Comparison of ENCODE assay signal across 1 cellular context in the genomic region with DNA sequence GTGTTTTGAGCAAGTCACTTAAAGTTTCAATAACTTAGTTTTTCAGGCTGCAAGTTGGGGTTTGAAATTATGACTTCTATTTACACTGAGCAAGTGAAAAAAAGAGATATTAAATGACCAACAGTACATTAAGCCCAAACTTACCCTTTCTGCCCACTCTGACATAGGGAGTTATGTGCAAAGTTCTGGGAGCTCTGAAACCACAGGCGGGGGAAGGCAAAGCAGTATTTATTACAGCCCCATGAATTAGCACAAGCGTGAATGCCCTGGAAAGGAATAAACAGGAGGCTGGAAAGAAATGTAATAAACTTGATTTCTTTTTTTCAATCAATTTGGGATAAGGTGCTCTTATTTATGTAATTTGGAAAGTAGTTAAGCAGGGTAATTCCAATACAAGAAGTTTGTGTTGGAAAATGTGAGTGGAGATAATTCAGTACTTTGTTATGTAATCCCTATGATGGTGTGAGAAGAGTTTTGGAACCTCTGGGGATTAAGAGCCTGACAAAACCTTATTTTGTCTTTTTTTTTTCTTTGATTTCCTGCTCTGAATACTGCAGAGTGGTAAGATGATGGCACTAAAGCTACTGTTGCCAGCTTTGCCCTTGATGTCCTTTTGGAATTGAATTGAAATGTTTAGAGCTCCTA.
TF ChIP-seq lines count a peak whose summit lies in the region.

No MANE protein-coding gene starts in this region.

TF ChIP-seq in WTC11, 78 proteins besides CTCF, POLR2A, EP300 and RAD21 (continued from another document):
- no peak for TF ChIP-seq ARID4B (CRISPR knock-in tag; IDR thresholded peaks at IDR 0.05; ENCODE audit: borderline replicate concordance)
- TF ChIP-seq, protein P1, sequence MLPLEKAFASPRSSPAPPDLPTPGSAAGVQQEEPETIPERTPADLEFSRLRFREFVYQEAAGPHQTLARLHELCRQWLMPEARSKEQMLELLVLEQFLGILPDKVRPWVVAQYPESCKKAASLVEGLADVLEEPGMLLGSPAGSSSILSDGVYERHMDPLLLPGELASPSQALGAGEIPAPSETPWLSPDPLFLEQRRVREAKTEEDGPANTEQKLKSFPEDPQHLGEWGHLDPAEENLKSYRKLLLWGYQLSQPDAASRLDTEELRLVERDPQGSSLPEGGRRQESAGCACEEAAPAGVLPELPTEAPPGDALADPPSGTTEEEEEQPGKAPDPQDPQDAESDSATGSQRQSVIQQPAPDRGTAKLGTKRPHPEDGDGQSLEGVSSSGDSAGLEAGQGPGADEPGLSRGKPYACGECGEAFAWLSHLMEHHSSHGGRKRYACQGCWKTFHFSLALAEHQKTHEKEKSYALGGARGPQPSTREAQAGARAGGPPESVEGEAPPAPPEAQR (CRISPR knock-in tag; IDR thresholded peaks at IDR 0.05): no peak
- TF ChIP-seq, protein P2, sequence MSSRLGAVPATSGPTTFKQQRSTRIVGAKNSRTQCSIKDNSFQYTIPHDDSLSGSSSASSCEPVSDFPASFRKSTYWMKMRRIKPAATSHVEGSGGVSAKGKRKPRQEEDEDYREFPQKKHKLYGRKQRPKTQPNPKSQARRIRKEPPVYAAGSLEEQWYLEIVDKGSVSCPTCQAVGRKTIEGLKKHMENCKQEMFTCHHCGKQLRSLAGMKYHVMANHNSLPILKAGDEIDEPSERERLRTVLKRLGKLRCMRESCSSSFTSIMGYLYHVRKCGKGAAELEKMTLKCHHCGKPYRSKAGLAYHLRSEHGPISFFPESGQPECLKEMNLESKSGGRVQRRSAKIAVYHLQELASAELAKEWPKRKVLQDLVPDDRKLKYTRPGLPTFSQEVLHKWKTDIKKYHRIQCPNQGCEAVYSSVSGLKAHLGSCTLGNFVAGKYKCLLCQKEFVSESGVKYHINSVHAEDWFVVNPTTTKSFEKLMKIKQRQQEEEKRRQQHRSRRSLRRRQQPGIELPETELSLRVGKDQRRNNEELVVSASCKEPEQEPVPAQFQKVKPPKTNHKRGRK (CRISPR knock-in tag; IDR thresholded peaks at IDR 0.05; ENCODE audit: borderline replicate concordance): no peak
- no peak for TF ChIP-seq KAT7 (CRISPR knock-in tag; IDR thresholded peaks at IDR 0.05; ENCODE audit: borderline replicate concordance)
- TF ChIP-seq CREB1 (CRISPR knock-in tag; IDR thresholded peaks at IDR 0.05): no peak
- no peak for TF ChIP-seq SMAD4 (CRISPR knock-in tag; IDR thresholded peaks at IDR 0.05)
- TF ChIP-seq SP1 (CRISPR knock-in tag; conservative IDR thresholded peaks at IDR 0.05): no peak
- TF ChIP-seq GTF2I (CRISPR knock-in tag; conservative IDR thresholded peaks at IDR 0.05): no peak
- TF ChIP-seq, protein P3, sequence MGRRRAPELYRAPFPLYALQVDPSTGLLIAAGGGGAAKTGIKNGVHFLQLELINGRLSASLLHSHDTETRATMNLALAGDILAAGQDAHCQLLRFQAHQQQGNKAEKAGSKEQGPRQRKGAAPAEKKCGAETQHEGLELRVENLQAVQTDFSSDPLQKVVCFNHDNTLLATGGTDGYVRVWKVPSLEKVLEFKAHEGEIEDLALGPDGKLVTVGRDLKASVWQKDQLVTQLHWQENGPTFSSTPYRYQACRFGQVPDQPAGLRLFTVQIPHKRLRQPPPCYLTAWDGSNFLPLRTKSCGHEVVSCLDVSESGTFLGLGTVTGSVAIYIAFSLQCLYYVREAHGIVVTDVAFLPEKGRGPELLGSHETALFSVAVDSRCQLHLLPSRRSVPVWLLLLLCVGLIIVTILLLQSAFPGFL (CRISPR knock-in tag; IDR thresholded peaks at IDR 0.05; ENCODE audit: borderline replicate concordance): no peak
- no peak for TF ChIP-seq PRRX2 (CRISPR knock-in tag; IDR thresholded peaks at IDR 0.05)
- TF ChIP-seq ZNF121 (CRISPR knock-in tag; IDR thresholded peaks at IDR 0.05): no peak
- TF ChIP-seq, protein P4, sequence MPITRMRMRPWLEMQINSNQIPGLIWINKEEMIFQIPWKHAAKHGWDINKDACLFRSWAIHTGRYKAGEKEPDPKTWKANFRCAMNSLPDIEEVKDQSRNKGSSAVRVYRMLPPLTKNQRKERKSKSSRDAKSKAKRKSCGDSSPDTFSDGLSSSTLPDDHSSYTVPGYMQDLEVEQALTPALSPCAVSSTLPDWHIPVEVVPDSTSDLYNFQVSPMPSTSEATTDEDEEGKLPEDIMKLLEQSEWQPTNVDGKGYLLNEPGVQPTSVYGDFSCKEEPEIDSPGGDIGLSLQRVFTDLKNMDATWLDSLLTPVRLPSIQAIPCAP (CRISPR knock-in tag; IDR thresholded peaks at IDR 0.05): no peak
- TF ChIP-seq HMGA2 (CRISPR knock-in tag; IDR thresholded peaks at IDR 0.05): no peak
